26 cellular contexts compared by ENCODE assay signal in the genomic region with DNA sequence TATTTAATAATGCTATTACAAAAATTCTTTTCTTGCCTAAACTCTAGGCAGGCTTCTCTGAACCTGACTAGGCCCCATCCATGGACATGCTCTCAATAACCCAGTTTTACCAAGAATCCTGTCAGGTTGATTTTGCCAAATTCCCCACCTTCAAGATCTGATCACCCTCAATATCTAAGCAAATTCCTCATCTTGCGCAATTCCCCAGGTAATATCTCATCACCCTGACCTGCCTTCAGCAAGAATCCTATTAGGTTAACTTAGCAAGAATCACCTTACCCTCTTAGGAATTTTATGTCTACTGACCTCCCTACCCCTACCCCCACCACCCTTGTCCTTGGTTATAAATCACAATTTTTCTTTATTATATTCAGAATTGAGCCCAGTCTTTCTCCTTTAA.
"Had no signal": no experiment of that assay in that cellular context is flagged by ENCODE, and none has a peak within 500 bp of the region (broad histone marks: within the 10 kb centered on the region; RNA-seq: fewer than 3 reads in every experiment).

No MANE protein-coding gene starts in this region.

- DNase-seq: colonic mucosa; cortex of kidney; effector CD8-positive, alpha-beta T cell; effector memory CD8-positive, alpha-beta T cell; endodermal cell; erythroblast; esophagus squamous epithelium; foreskin fibroblast; foreskin melanocyte; gastrocnemius medialis; glutamatergic neuron; head of caudate nucleus; heart right ventricle; hippocampal formation; left cardiac atrium; left lung; left ventricle myocardium superior; lower lobe of right lung; mesenchymal stem cell; mucosa of descending colon; naive B cell had no signal

- H3K4me1 ChIP-seq: colonic mucosa, esophagus squamous epithelium, gastrocnemius medialis, heart right ventricle, left lung, lower lobe of right lung had no signal

- H3K4me3 ChIP-seq: colonic mucosa, esophagus squamous epithelium, gastrocnemius medialis, heart right ventricle, left lung, lower lobe of right lung, mucosa of descending colon had no signal

- H3K27me3 ChIP-seq: colonic mucosa, esophagus squamous epithelium, gastrocnemius medialis, heart right ventricle, left lung had no signal

- FAIRE-seq: endometrium, islet of Langerhans, keratinocyte had no signal

- ATAC-seq: effector memory CD8-positive, alpha-beta T cell; esophagus mucosa; gastrocnemius medialis; heart right ventricle; left cardiac atrium; left lung; left ventricle myocardium superior; lower lobe of right lung; mucosa of descending colon had no signal

- H3K9me3 ChIP-seq: colonic mucosa, esophagus squamous epithelium, gastrocnemius medialis, heart right ventricle, lower lobe of right lung, mucosa of descending colon had no signal

- H3K36me3 ChIP-seq: colonic mucosa, esophagus squamous epithelium, gastrocnemius medialis, heart right ventricle, left lung, lower lobe of right lung had no signal

- H3K27ac ChIP-seq: colonic mucosa, epithelial cell of prostate, esophagus squamous epithelium, gastrocnemius medialis, heart right ventricle, left lung, lower lobe of right lung had no signal
